In the genomic region with DNA sequence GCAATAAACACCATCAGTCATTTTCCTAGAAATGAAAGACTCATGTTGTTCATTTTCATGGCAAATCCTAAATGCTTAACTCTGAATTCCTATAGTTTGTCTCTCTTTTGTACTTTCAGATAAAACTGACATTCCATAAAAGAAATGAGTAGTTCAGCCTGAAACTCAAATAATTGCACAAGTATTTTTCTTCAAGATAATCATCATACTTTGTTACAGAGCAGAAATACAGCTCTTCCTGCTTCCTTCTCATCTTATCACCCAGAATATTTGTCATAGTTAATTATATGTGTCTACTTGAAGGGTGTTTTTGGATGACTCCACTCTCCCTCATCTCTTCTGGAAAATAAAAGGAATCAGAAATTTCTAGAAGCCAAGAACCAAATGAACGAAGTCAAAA, we compare ENCODE assay signal across 30 cellular contexts.
DNase-seq lines count a peak whose midpoint lies in the region; ATAC-seq, FAIRE-seq and TF ChIP-seq lines count a peak whose summit lies in the region.
"Had no signal": no experiment of that assay in that cellular context is flagged by ENCODE, and none has a peak within 500 bp of the region (broad histone marks: within the 10 kb centered on the region; RNA-seq: fewer than 3 reads in every experiment).

No MANE protein-coding gene starts in this region.

- H3K4me1 ChIP-seq in SK-N-SH (ENCODE audit: control insufficient read depth in 1 of 2, insufficient read depth in 2 of 2, low read depth in 1 of 2, low read length in 1 of 2): 0 out of 4 replicates have a peak, but pooled peaks cover 0 to 8% of the 10 kb centered on the region in 2 experiments
- H3K4me1 ChIP-seq: BE2C, HAP-1, SJCRH30 had no signal

- peak overlapping the region; percentile 40; the same call in 1 of the 2 replicates for H3K4me2 ChIP-seq in SK-N-SH

- TF ChIP-seq EP300 in SK-N-SH (IDR thresholded peaks at IDR 0.05; ENCODE audit: borderline replicate concordance in 1 of 2, low read depth in 1 of 2, low read length in 1 of 2): peak in 1 of 2 experiments; percentile 63; a peak in 2 of 4 replicates

- no peaks in the 10 kb centered on the region for H3K79me2 ChIP-seq in SK-N-SH (ENCODE audit: insufficient read depth)

- peak; percentile 21 for FAIRE-seq in islet of Langerhans (lab: Jason Lieb, UNC)
- FAIRE-seq: GM18507 had no signal

- H3F3A ChIP-seq in SK-N-SH (replicated peaks; ENCODE audit: insufficient read depth): peaks cover 13% of the 10 kb centered on the region

- H3K4me3 ChIP-seq in SK-N-SH (ENCODE audit: low read depth in 2 of 2, low read length in 1 of 2): no peak overlapping the region
- H3K4me3 ChIP-seq: GM23248, HAP-1, SJCRH30 had no signal

- ATAC-seq in HG02588 (IDR thresholded peaks at IDR 0.05; ENCODE audit: unreplicated experiment): no peak
- ATAC-seq in GM21737 (IDR thresholded peaks at IDR 0.05; ENCODE audit: unreplicated experiment): no peak
- no peak for ATAC-seq in HG02885 (IDR thresholded peaks at IDR 0.05; ENCODE audit: poor library complexity, unreplicated experiment)
- ATAC-seq: PC-3, Right ventricle myocardium inferior had no signal

- no peaks in the 10 kb centered on the region for H3K27me3 ChIP-seq in SK-N-SH (ENCODE audit: insufficient read depth)
- H3K27me3 ChIP-seq: BE2C, SJCRH30 had no signal

- no peaks in the 10 kb centered on the region for H3K36me3 ChIP-seq in SK-N-SH (replicated peaks in 1 of 2; ENCODE audit: control insufficient read depth in 1 of 2, insufficient read depth in 2 of 2, low read length in 1 of 2)
- H3K36me3 ChIP-seq: BE2C, HAP-1, SJCRH30 had no signal

- no peaks in the 10 kb centered on the region for H3K9me3 ChIP-seq in SK-N-SH
- H3K9me3 ChIP-seq: BE2C, HAP-1, SJCRH30 had no signal

- H3K9me2 ChIP-seq in SK-N-SH: no peaks in the 10 kb centered on the region

- TF ChIP-seq CTCF in SK-N-SH (IDR thresholded peaks at IDR 0.05): no peak

- 84% methylated on average over 1 of the region's 1 CpG for WGBS in SK-N-SH (ENCODE audit: low lambda C conversion rate)

- H3K27ac ChIP-seq in SK-N-SH (ENCODE audit: low read depth in 2 of 2, low read length in 1 of 2): peak overlapping the region in 1 of 2 experiments; percentile 46; a peak in 3 of 4 replicates
- H3K27ac ChIP-seq: 22Rv1, GM23248, SJCRH30 had no signal

- peak; percentile 14 for DNase-seq in A172 (ENCODE audit: low spot score)
- no peak for DNase-seq in SK-N-SH
- DNase-seq in amniotic epithelial cell (ENCODE audit: low read depth): peak; percentile 71
- no peak for DNase-seq in iPS-NIHi11 (ENCODE audit: low spot score)
- DNase-seq: ACHN; BE2C; CD8-positive, alpha-beta memory T cell; DMS153; DND-41; GM23248; HFFc6; Karpas-422; NCI-H1092 treated with DMSO at 0.1 percent for 48 hours; NCI-H1436; NCI-H187; NCI-H2171 treated with DMSO at 0.1 percent for 48 hours; NCI-H446 treated with DMSO at 0.1 percent for 48 hours; NCI-H526; NCI-H82; NK-92 treated with Interleukin-12 subunit alpha and Interleukin-12 subunit beta, amount 100 ng/mL, for 24 hours; PC-3; SJCRH30 had no signal

- no peak for TF ChIP-seq RAD21 in SK-N-SH (IDR thresholded peaks at IDR 0.05; ENCODE audit: low read length)

- no peaks in the 10 kb centered on the region for H4K20me1 ChIP-seq in SK-N-SH (ENCODE audit: insufficient read depth)

- POLR2A ChIA-PET in SK-N-SH (lab: Yijun Ruan, JAX): no interaction called here

- CTCF ChIA-PET in SK-N-SH (lab: Yijun Ruan, JAX): no interaction called here

- no peak overlapping the region for H3K9ac ChIP-seq in SK-N-SH
- H3K9ac ChIP-seq: GM23248 had no signal

- no peak overlapping the region for H2AFZ ChIP-seq in SK-N-SH (ENCODE audit: low read depth)
- H2AFZ ChIP-seq: GM23248 had no signal

TF ChIP-seq in SK-N-SH, 30 proteins besides CTCF, POLR2A, EP300 and RAD21:
- TF ChIP-seq JUND (IDR thresholded peaks at IDR 0.05) (peak; percentile 64), FOXM1 (IDR thresholded peaks at IDR 0.05; ENCODE audit: low read depth) (0 out of 2 replicates have a peak, but pooled peaks have one; percentile 45), NRF1 (IDR thresholded peaks at IDR 0.05; ENCODE audit: low read depth, low read length) (no peak), CHD2 (IDR thresholded peaks at IDR 0.05; ENCODE audit: low read length, partially characterized antibody) (no peak), RXRA (IDR thresholded peaks at IDR 0.05; ENCODE audit: borderline replicate concordance, low read depth) (peak; percentile 17; the same call in 1 of the 2 replicates), NFIC (IDR thresholded peaks at IDR 0.05; ENCODE audit: borderline replicate concordance) (peak; percentile 43; the same call in 1 of the 2 replicates), TCF12 (IDR thresholded peaks at IDR 0.05) (peak; percentile 63; the same call in 1 of the 2 replicates), TEAD4 (IDR thresholded peaks at IDR 0.05; ENCODE audit: borderline replicate concordance, insufficient read depth) (no peak)
- TF ChIP-seq, protein P1, sequence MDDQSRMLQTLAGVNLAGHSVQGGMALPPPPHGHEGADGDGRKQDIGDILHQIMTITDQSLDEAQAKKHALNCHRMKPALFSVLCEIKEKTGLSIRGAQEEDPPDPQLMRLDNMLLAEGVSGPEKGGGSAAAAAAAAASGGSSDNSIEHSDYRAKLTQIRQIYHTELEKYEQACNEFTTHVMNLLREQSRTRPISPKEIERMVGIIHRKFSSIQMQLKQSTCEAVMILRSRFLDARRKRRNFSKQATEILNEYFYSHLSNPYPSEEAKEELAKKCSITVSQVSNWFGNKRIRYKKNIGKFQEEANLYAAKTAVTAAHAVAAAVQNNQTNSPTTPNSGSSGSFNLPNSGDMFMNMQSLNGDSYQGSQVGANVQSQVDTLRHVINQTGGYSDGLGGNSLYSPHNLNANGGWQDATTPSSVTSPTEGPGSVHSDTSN (IDR thresholded peaks at IDR 0.05): peak; percentile 83

Comparison
In these comparisons a context has a peak if more than half of its experiments do, and no peak if none do; other contexts are left out.
1. DNase-seq: peak in A172 (single experiment) and amniotic epithelial cell (single experiment); none in SK-N-SH (single experiment) and iPS-NIHi11 (single experiment).